8 cellular contexts compared by ENCODE assay signal in genomic region chr16:229731-230281, GRCh38. TPM values are rescaled to one million over a fixed set of nuclear protein-coding genes. Genes with fewer than 3 reads are reported as not detected.
DNase-seq lines count a peak whose midpoint lies in the region; ATAC-seq and TF ChIP-seq lines count a peak whose summit lies in the region.

No MANE protein-coding gene starts in this region.

- peaks cover 40% of the 10 kb centered on the region for H3K79me2 ChIP-seq in OCI-LY3 (ENCODE audit: low read length)

- peak overlapping the region; percentile 83 for H3K4me2 ChIP-seq in OCI-LY3 (ENCODE audit: low read length)

- H3K4me1 Mint-ChIP-seq in Calu3 (ENCODE audit: low read depth, unreplicated experiment): peaks cover 10% of the 10 kb centered on the region
- H3K4me1 Mint-ChIP-seq in effector memory CD8-positive, alpha-beta T cell (ENCODE audit: low read depth in 2 of 2): peaks cover 14 to 17% of the 10 kb centered on the region in 2 donors

- H3K36me3 ChIP-seq in OCI-LY3 (replicated peaks; ENCODE audit: low read depth, low read length): peaks cover 25% of the 10 kb centered on the region
- no peaks in the 10 kb centered on the region for H3K36me3 ChIP-seq in ovary

- H3K27me3 ChIP-seq in OCI-LY3 (ENCODE audit: low read depth, low read length) (no peaks in the 10 kb centered on the region), ovary (no peaks in the 10 kb centered on the region)

- no peak for TF ChIP-seq POLR2A in ovary (IDR thresholded peaks at IDR 0.05)

- BruUV-seq in Calu3 (replicated peaks; lab: Mats Ljungman, UMichigan): no TSS peak

- H3K9me3 Mint-ChIP-seq in Calu3 (ENCODE audit: low read depth, unreplicated experiment): no peaks in the 10 kb centered on the region
- H3K9me3 Mint-ChIP-seq in effector memory CD8-positive, alpha-beta T cell: no peaks in the 10 kb centered on the region

- H3K4me3 ChIP-seq in OCI-LY3 (ENCODE audit: low read length) (peak overlapping the region; percentile 92), ovary (peak overlapping the region; percentile 97)

- WGBS in ovary, 3 donors: 75 to 82% (median 76%) methylated on average over 22 of the region's 22 CpGs

- CTCF ChIA-PET in Calu3 (lab: Charles Lee): interaction anchor here (0.9 to 2.1 kb wide), 4 partner anchors 13 to 152 kb away, joined by 3 to 14 read pairs (median 5); partner anchors contain the start of gene AXIN1

- H3K27me3 Mint-ChIP-seq in Calu3 (ENCODE audit: unreplicated experiment): no peaks in the 10 kb centered on the region
- H3K27me3 Mint-ChIP-seq in effector memory CD8-positive, alpha-beta T cell: no peaks in the 10 kb centered on the region

- TF ChIP-seq EP300 in ovary (IDR thresholded peaks at IDR 0.05): no peak

- H3K27ac Mint-ChIP-seq in Calu3 (ENCODE audit: unreplicated experiment): peak overlapping the region; percentile 87
- H3K27ac Mint-ChIP-seq in effector memory CD8-positive, alpha-beta T cell: peak overlapping the region in 1 of 2 donors; percentile 94

- intact Hi-C loops in Calu3 (cut with micrococcal nuclease; ENCODE audit: unreplicated experiment) (no loop called here), ovary (cut with DNase I) (loop anchor here in 1 of 4 donors (10.0 kb wide), 1 partner anchor 125 kb away; the partner anchor contains the start of gene AXIN1)

- H3K27ac ChIP-seq in OCI-LY3 (ENCODE audit: low read length) (no peak overlapping the region), ovary (no peak overlapping the region)

- peak overlapping the region; percentile 91 for H3K9ac ChIP-seq in OCI-LY3 (ENCODE audit: low read length)

- no peak for ATAC-seq in effector memory CD8-positive, alpha-beta T cell (replicated peaks)

- peak overlapping the region; percentile 88 for H2AFZ ChIP-seq in OCI-LY3 (ENCODE audit: low read depth, low read length)

- H3K4me1 ChIP-seq in OCI-LY3 (ENCODE audit: low read length): peaks cover 14% of the 10 kb centered on the region
- H3K4me1 ChIP-seq in ovary (ENCODE audit: insufficient read depth): peaks cover 3% of the 10 kb centered on the region

- TF ChIP-seq CTCF in Calu3 (IDR thresholded peaks at IDR 0.05; ENCODE audit: unreplicated experiment): no peak
- no peak for TF ChIP-seq CTCF in OCI-LY3 (IDR thresholded peaks at IDR 0.05; ENCODE audit: low read depth, low read length)
- TF ChIP-seq CTCF in ovary (IDR thresholded peaks at IDR 0.05): no peak

- H3K9me3 ChIP-seq in OCI-LY3 (ENCODE audit: insufficient read depth, low read length) (no peaks in the 10 kb centered on the region), ovary (no peaks in the 10 kb centered on the region)

- H4K20me1 ChIP-seq in OCI-LY3 (ENCODE audit: insufficient read depth, low read length): peaks cover 21% of the 10 kb centered on the region

- DNase-seq in Calu3 (peak; percentile 9), ovary (peak in 2 of 5 donors; percentile 36 to 42), DMS79 (lab: John Stamatoyannopoulos, UW) (no peak), NCI-H1694 (lab: John Stamatoyannopoulos, UW) (no peak), AG08396 (ENCODE audit: low spot score) (no peak), NCI-H524 treated with DMSO at 0.1 percent for 48 hours (lab: John Stamatoyannopoulos, UW) (no peak)
- no peak for DNase-seq in effector memory CD8-positive, alpha-beta T cell

- peaks cover 58% of the 10 kb centered on the region for H3K36me3 Mint-ChIP-seq in Calu3 (ENCODE audit: insufficient read depth, unreplicated experiment)
- peaks cover 57% of the 10 kb centered on the region for H3K36me3 Mint-ChIP-seq in effector memory CD8-positive, alpha-beta T cell (ENCODE audit: insufficient read depth)

- H3K4me3 Mint-ChIP-seq in Calu3 (ENCODE audit: low read depth, unreplicated experiment): peak overlapping the region; percentile 94
- H3K4me3 Mint-ChIP-seq in effector memory CD8-positive, alpha-beta T cell: peak overlapping the region; percentile 86 to 87

RNA-seq across cellular contexts. Expression of gene LUC7L, which starts 0.6 kb away (rescaled TPM):
- 74.6 and 79.3 TPM in 2 replicates for total RNA-seq in Calu3 (2022)
- total RNA-seq in ovary: 100 to 1,000 TPM in 1 of 7 donors, 10 to 100 TPM in 6; 60.7 to 112 (median 74.2) TPM
- polyA plus RNA-seq in ovary: 10 to 100 TPM; 56.6 to 68.5 TPM

RNA-seq across cellular contexts. Expression of gene FAM234A, which starts 4.8 kb away (rescaled TPM):
- total RNA-seq in Calu3 (2022) (118 and 130 TPM in 2 replicates), ovary (10 to 100 TPM; 20.4 to 61.9 (median 49.2) TPM)
- 10 to 100 TPM; 37.9 to 51.7 TPM for polyA plus RNA-seq in ovary

RNA-seq across cellular contexts. Expression of gene RGS11, which starts 45.9 kb away (rescaled TPM):
- total RNA-seq in Calu3 (2022): 0.85 and 1.7 TPM in 2 replicates
- 1 to 10 TPM in 2 of 7 donors, under 1 TPM in 3, not detected in 2; 0.33 to 1.7 (median 0.72) TPM for total RNA-seq in ovary
- polyA plus RNA-seq in ovary: under 1 TPM; 0.44 to 0.45 TPM

RNA-seq across cellular contexts. Expression of gene HBQ1, which starts 49.5 kb away (rescaled TPM):
- total RNA-seq in Calu3 (2022): not detected in 2 replicates
- not detected for total RNA-seq in ovary
- polyA plus RNA-seq in ovary: under 1 TPM in 1 of 2 donors, not detected in 1; 0.29 TPM

RNA-seq across cellular contexts. Expression of gene ARHGDIG, which starts 50.6 kb away (rescaled TPM):
- total RNA-seq in Calu3 (2022): 0.29 TPM in 1 of 2 replicates, not detected in the other
- total RNA-seq in ovary: under 1 TPM in 1 of 7 donors, not detected in 6; 0.77 TPM
- polyA plus RNA-seq in ovary: under 1 TPM in 1 of 2 donors, not detected in 1; 0.10 TPM
